Comparison of ENCODE assay signal across 8 cellular contexts in genomic region chr10:45000138-45000763, GRCh38. TPM values are rescaled to one million over a fixed set of nuclear protein-coding genes. Genes with fewer than 3 reads are reported as not detected.
DNase-seq lines count a peak whose midpoint lies in the region; ATAC-seq, FAIRE-seq and TF ChIP-seq lines count a peak whose summit lies in the region.

No MANE protein-coding gene starts in this region.

- DNase-seq in A549 (ENCODE audit: low read depth in 1 of 2, low spot score in 1 of 2) = no peak
- no peak for DNase-seq in HCT116 (ENCODE audit: low read depth, low spot score)
- DNase-seq in activated T-cell treated with anti-CD3 and anti-CD28 coated beads, Interleukin-2, amount 50 U/mL, for 72 hours = no peak
- DNase-seq in heart right ventricle = peak; percentile 84 to 92
- peak; percentile 80 for DNase-seq in renal cortical epithelial cell (ENCODE audit: low read depth)
- no peak for DNase-seq in putamen (ENCODE audit: low spot score)

- peak overlapping the region; percentile 96 for H3K27ac Mint-ChIP-seq in activated T-cell treated with anti-CD3 and anti-CD28 coated beads, Interleukin-2, amount 50 U/mL, for 72 hours

- RAD21 ChIA-PET in HCT116 (lab: Charles Lee; ENCODE audit: low non-redundant PET in 1 of 2, low total read pairs in 2 of 2, uncharacterized antibody in 2 of 2, unreplicated experiment in 2 of 2) = interaction anchor here in 1 of 2 experiments (0.5 kb wide), 1 partner anchor 235 kb away, joined by 3 read pairs; no protein-coding TSS in a partner anchor

- no peak overlapping the region for H2AFZ ChIP-seq in HCT116 (ENCODE audit: low read depth, low read length, poor library complexity, severe bottlenecking)

- intact Hi-C loops in HCT116 (cut with micrococcal nuclease) = loop anchor here (10.0 kb wide), 3 partner anchors 235 to 1225 kb away; no protein-coding TSS in a partner anchor
- intact Hi-C loops in heart right ventricle (cut with DNase I) = loop anchor here in 2 of 10 donors (2.0 to 10.0 kb wide), 3 partner anchors 21 to 235 kb away; partner anchors contain the start of gene DEPP1 (in 1 of the 2)

- H3K9me2 ChIP-seq in HCT116 (ENCODE audit: insufficient read depth) = no peaks in the 10 kb centered on the region

- WGBS in A549 (ENCODE audit: missing lambda C conversion rate) = 85% methylated on average over 12 of the region's 12 CpGs
- WGBS in heart right ventricle, 2 donors = 26 to 38% methylated on average over 12 of the region's 12 CpGs

- H3K9me3 ChIP-seq in A549 (peaks cover 48% of the 10 kb centered on the region), HCT116 (ENCODE audit: control insufficient read depth in 1 of 2, insufficient read depth in 1 of 2, low read depth in 1 of 2, low read length in 2 of 2) (no peaks in the 10 kb centered on the region), heart right ventricle (peaks cover 0 to 9% (median 0%) of the 10 kb centered on the region in 11 donors)

- H3K4me3 Mint-ChIP-seq in activated T-cell treated with anti-CD3 and anti-CD28 coated beads, Interleukin-2, amount 50 U/mL, for 72 hours = peak overlapping the region; percentile 81 to 91

- H3K27me3 Mint-ChIP-seq in activated T-cell treated with anti-CD3 and anti-CD28 coated beads, Interleukin-2, amount 50 U/mL, for 72 hours (ENCODE audit: low read depth) = no peaks in the 10 kb centered on the region

- H3K4me2 ChIP-seq in A549 (peak overlapping the region; percentile 80), HCT116 (ENCODE audit: low read length) (peak overlapping the region; percentile 74)

- H3K4me3 ChIP-seq in A549 (peak overlapping the region; percentile 62), HCT116 (replicated peaks in 1 of 2; ENCODE audit: low read depth in 1 of 2, low read length in 2 of 2) (peak overlapping the region; percentile 22 to 62), heart right ventricle (peak overlapping the region in 9 of 10 donors; percentile 57 to 75 (median 69))

- no peak for ATAC-seq in A549
- no peak for ATAC-seq in HCT116
- peak in 1 of 2 donors; percentile 0 for ATAC-seq in activated T-cell treated with anti-CD3 and anti-CD28 coated beads, Interleukin-2, amount 50 U/mL, for 72 hours (replicated peaks in 1 of 2)
- peak; percentile 31 to 68 (median 50) for ATAC-seq in heart right ventricle
- no peak for ATAC-seq in GM18498 (IDR thresholded peaks at IDR 0.05; ENCODE audit: unreplicated experiment)
- no peak for ATAC-seq in HG03521 (IDR thresholded peaks at IDR 0.05; ENCODE audit: unreplicated experiment)

- peaks cover 40% of the 10 kb centered on the region for H3K4me1 Mint-ChIP-seq in activated T-cell treated with anti-CD3 and anti-CD28 coated beads, Interleukin-2, amount 50 U/mL, for 72 hours (ENCODE audit: low read depth)

- peak overlapping the region; percentile 62 for H3K9ac ChIP-seq in HCT116 (ENCODE audit: low read length)

- CTCF ChIA-PET in A549 (lab: Yijun Ruan, JAX) = no interaction called here
- CTCF ChIA-PET in HCT116 (lab: Charles Lee) = no interaction called here

- POLR2A ChIA-PET in A549 (lab: Yijun Ruan, JAX) (no interaction called here), HCT116 (lab: Charles Lee) (interaction anchor here (1.8 kb wide), 1 partner anchor 68 kb away, joined by 4 read pairs; no protein-coding TSS in a partner anchor)

- H3K4me1 ChIP-seq in A549 (0 out of 3 replicates have a peak, but pooled peaks cover 3% of the 10 kb centered on the region), HCT116 (ENCODE audit: control insufficient read depth in 1 of 2, insufficient read depth in 2 of 2, low read length in 2 of 2) (peaks cover 0 to 7% of the 10 kb centered on the region in 2 experiments; a peak in 1 of 4 replicates), heart right ventricle (peaks cover 25 to 84% (median 74%) of the 10 kb centered on the region in 9 donors)

- TF ChIP-seq CTCF in A549 (IDR thresholded peaks at IDR 0.05) (no peak), HCT116 (IDR thresholded peaks at IDR 0.05 in 2 of 3, conservative IDR thresholded peaks at IDR 0.05 in 1 of 3; ENCODE audit: borderline replicate concordance in 1 of 3, insufficient read depth in 1 of 3, low read depth in 2 of 3, low read length in 2 of 3) (no peak), heart right ventricle (IDR thresholded peaks at IDR 0.05) (no peak)

- TF ChIP-seq POLR2A in A549 (IDR thresholded peaks at IDR 0.05; ENCODE audit: low read length) (no peak), HCT116 (IDR thresholded peaks at IDR 0.05; ENCODE audit: borderline replicate concordance, extremely low read depth, insufficient read depth, insufficient read length) (no peak)

- FAIRE-seq in A549 (lab: Jason Lieb, UNC) = no peak

- 0 out of 2 replicates have a peak, but pooled peaks cover 5% of the 10 kb centered on the region for H3K27me3 ChIP-seq in HCT116 (ENCODE audit: insufficient read depth, low read length)
- no peaks in the 10 kb centered on the region for H3K27me3 ChIP-seq in heart right ventricle

- H3K27ac ChIP-seq in A549 (peak overlapping the region; percentile 76 to 92), HCT116 (ENCODE audit: low read depth, low read length) (peak overlapping the region; percentile 71), heart right ventricle (peak overlapping the region; percentile 94 to 100 (median 97))

- TF ChIP-seq EP300 in A549 (IDR thresholded peaks at IDR 0.05) = no peak

- BruUV-seq in HCT116 (replicated peaks; lab: Mats Ljungman, UMichigan) = TSS peak; percentile 73

- TF ChIP-seq RAD21 in A549 (conservative IDR thresholded peaks at IDR 0.05 in 1 of 2, IDR thresholded peaks at IDR 0.05 in 1 of 2) = no peak
- no peak for TF ChIP-seq RAD21 in HCT116 (IDR thresholded peaks at IDR 0.05; ENCODE audit: low read depth)

- no peaks in the 10 kb centered on the region for H4K20me1 ChIP-seq in HCT116 (ENCODE audit: insufficient read depth)

- H3K9me3 Mint-ChIP-seq in activated T-cell treated with anti-CD3 and anti-CD28 coated beads, Interleukin-2, amount 50 U/mL, for 72 hours = peaks cover 3 to 9% of the 10 kb centered on the region in 2 donors

- peaks cover 25% of the 10 kb centered on the region for H3K79me2 ChIP-seq in HCT116 (ENCODE audit: insufficient read depth, low read length)

- no peaks in the 10 kb centered on the region for H3K36me3 ChIP-seq in HCT116 (ENCODE audit: control insufficient read depth in 1 of 2, insufficient read depth in 2 of 2, low read length in 2 of 2)
- H3K36me3 ChIP-seq in heart right ventricle = peaks cover 0 to 24% (median 15%) of the 10 kb centered on the region in 9 donors

- peaks cover 13 to 40% of the 10 kb centered on the region in 2 donors for H3K36me3 Mint-ChIP-seq in activated T-cell treated with anti-CD3 and anti-CD28 coated beads, Interleukin-2, amount 50 U/mL, for 72 hours (ENCODE audit: insufficient read depth in 2 of 2)

TF ChIP-seq in A549, 52 proteins besides CTCF, POLR2A, EP300 and RAD21:
- TF ChIP-seq ZFP36 (IDR thresholded peaks at IDR 0.05; ENCODE audit: borderline replicate concordance, partially characterized antibody) = no peak
- no peak for TF ChIP-seq JUNB (IDR thresholded peaks at IDR 0.05)
- TF ChIP-seq HOXA7 (CRISPR knock-in tag; IDR thresholded peaks at IDR 0.05) = no peak
- TF ChIP-seq KDM5A (IDR thresholded peaks at IDR 0.05) = no peak
- no peak for TF ChIP-seq RARB (CRISPR knock-in tag; IDR thresholded peaks at IDR 0.05)

TF ChIP-seq in HCT116, 20 proteins besides CTCF, POLR2A, EP300 and RAD21:
- no peak for TF ChIP-seq FOSL1 (IDR thresholded peaks at IDR 0.05; ENCODE audit: low read depth)
- TF ChIP-seq JUND (IDR thresholded peaks at IDR 0.05) = no peak
- no peak for TF ChIP-seq SP1 (IDR thresholded peaks at IDR 0.05; ENCODE audit: low read depth)
- no peak for TF ChIP-seq YY1 (IDR thresholded peaks at IDR 0.05; ENCODE audit: extremely low read depth, insufficient replicate concordance, low read depth, low read length)

RNA-seq across cellular contexts. Expression of gene ZNF22, which starts 0.5 kb away (rescaled TPM):
- polyA plus RNA-seq in A549 (2011; rRNA removed) = 11.0 and 13.0 TPM in 2 replicates
- 2.8 and 2.9 TPM in 2 replicates for polyA plus RNA-seq in A549 (2012; cell fraction: cytosol; rRNA removed)
- polyA plus RNA-seq in A549 (2012; cell fraction: nucleus; rRNA removed) = 0.54 and 1.7 TPM in 2 replicates
- 8.5 to 8.7 TPM (median 8.6 TPM) in 3 replicates for polyA plus RNA-seq in A549 (2017; fragmentation: RNase III; extraction: RNeasy Plus Mini Kit Qiagen cat#74134 plus additional on column Dnase treatment)
- 1.4 and 2.2 TPM in 2 replicates for polyA minus RNA-seq in A549 (2011; rRNA and poly(A)+ RNA removed)
- total RNA-seq in HCT116 (2021; ENCODE audit: unreplicated experiment) = 13.5 TPM
- 5.0 and 7.8 TPM in 2 replicates for polyA plus RNA-seq in HCT116 (2012)
- 10 to 100 TPM; 34.8 to 44.0 TPM for total RNA-seq in activated T-cell treated with anti-CD3 and anti-CD28 coated beads, Interleukin-2, amount 50 U/mL, for 72 hours
- 10 to 100 TPM; 11.0 to 17.2 (median 15.4) TPM for total RNA-seq in heart right ventricle
- 10 to 100 TPM; 16.2 to 16.3 TPM for polyA plus RNA-seq in heart right ventricle
- total RNA-seq in renal cortical epithelial cell = 24.5 and 26.8 TPM in 2 replicates

RNA-seq across cellular contexts. Expression of gene DEPP1, which starts 21.6 kb away (rescaled TPM):
- polyA plus RNA-seq in A549 (2011; rRNA removed) (0.89 and 0.92 TPM in 2 replicates), A549 (2017; fragmentation: RNase III; extraction: RNeasy Plus Mini Kit Qiagen cat#74134 plus additional on column Dnase treatment) (0.22 to 0.50 TPM (median 0.46 TPM) in 3 replicates), heart right ventricle (10 to 100 TPM; 27.6 to 40.3 TPM)
- 0.37 and 0.71 TPM in 2 replicates for polyA plus RNA-seq in A549 (2012; cell fraction: cytosol; rRNA removed)
- 0.51 and 1.2 TPM in 2 replicates for polyA plus RNA-seq in A549 (2012; cell fraction: nucleus; rRNA removed)
- 1.5 and 2.1 TPM in 2 replicates for polyA minus RNA-seq in A549 (2011; rRNA and poly(A)+ RNA removed)
- total RNA-seq in HCT116 (2021; ENCODE audit: unreplicated experiment) (3.8 TPM), heart right ventricle (100 to 1,000 TPM in 1 of 10 donors, 10 to 100 TPM in 9; 10.0 to 172 (median 23.8) TPM), renal cortical epithelial cell (11.3 and 24.5 TPM in 2 replicates)
- 8.1 and 12.6 TPM in 2 replicates for polyA plus RNA-seq in HCT116 (2012)
- total RNA-seq in activated T-cell treated with anti-CD3 and anti-CD28 coated beads, Interleukin-2, amount 50 U/mL, for 72 hours = 1 to 10 TPM in 1 of 2 donors, under 1 TPM in 1; 0.23 to 1.4 TPM

RNA-seq across cellular contexts. Expression of gene RASSF4, which starts 40.6 kb away (rescaled TPM):
- polyA plus RNA-seq in A549 (2011; rRNA removed) (2.1 and 2.2 TPM in 2 replicates), A549 (2017; fragmentation: RNase III; extraction: RNeasy Plus Mini Kit Qiagen cat#74134 plus additional on column Dnase treatment) (1.3 to 2.3 TPM (median 1.9 TPM) in 3 replicates), heart right ventricle (10 to 100 TPM; 41.2 to 89.4 TPM)
- 0.99 and 1.2 TPM in 2 replicates for polyA plus RNA-seq in A549 (2012; cell fraction: cytosol; rRNA removed)
- 2.7 and 2.9 TPM in 2 replicates for polyA plus RNA-seq in A549 (2012; cell fraction: nucleus; rRNA removed)
- polyA minus RNA-seq in A549 (2011; rRNA and poly(A)+ RNA removed) = 2.3 and 2.9 TPM in 2 replicates
- total RNA-seq in HCT116 (2021; ENCODE audit: unreplicated experiment) (2.8 TPM), heart right ventricle (100 to 1,000 TPM in 2 of 10 donors, 10 to 100 TPM in 8; 73.3 to 120 (median 79.9) TPM), renal cortical epithelial cell (79.1 and 155 TPM in 2 replicates)
- 0.96 and 1.8 TPM in 2 replicates for polyA plus RNA-seq in HCT116 (2012)
- total RNA-seq in activated T-cell treated with anti-CD3 and anti-CD28 coated beads, Interleukin-2, amount 50 U/mL, for 72 hours = 1 to 10 TPM; 2.6 to 2.8 TPM

Comparison
In these comparisons a context has a peak if more than half of its experiments do, and no peak if none do; other contexts are left out.
1. ATAC-seq: peak in heart right ventricle (8 of 8); none in A549 (0 of 2), HCT116 (single experiment), GM18498 (single experiment) and HG03521 (single experiment).
2. DNase-seq: peak in heart right ventricle (2 of 2) and renal cortical epithelial cell (single experiment); none in A549 (0 of 2), HCT116 (single experiment), activated T-cell treated with anti-CD3 and anti-CD28 coated beads, Interleukin-2, amount 50 U/mL, for 72 hours (0 of 2) and putamen (single experiment).
3. RNA of gene RASSF4, which starts 40.6 kb away (total RNA-seq): 73.3 to 120 TPM in heart right ventricle and 79.1 to 155 TPM in renal cortical epithelial cell; 2.6 to 2.8 TPM in activated T-cell treated with anti-CD3 and anti-CD28 coated beads, Interleukin-2, amount 50 U/mL, for 72 hours and 2.8 TPM in HCT116 (single experiment); every median in the first group is over 10 times any median in the second.
4. Peak in every context shown above with its lines, with median percentiles within 50 percentile points of each other: H3K27ac ChIP-seq and H3K4me3 ChIP-seq.